Comparison of ENCODE assay signal across 8 cellular contexts in the genomic region with DNA sequence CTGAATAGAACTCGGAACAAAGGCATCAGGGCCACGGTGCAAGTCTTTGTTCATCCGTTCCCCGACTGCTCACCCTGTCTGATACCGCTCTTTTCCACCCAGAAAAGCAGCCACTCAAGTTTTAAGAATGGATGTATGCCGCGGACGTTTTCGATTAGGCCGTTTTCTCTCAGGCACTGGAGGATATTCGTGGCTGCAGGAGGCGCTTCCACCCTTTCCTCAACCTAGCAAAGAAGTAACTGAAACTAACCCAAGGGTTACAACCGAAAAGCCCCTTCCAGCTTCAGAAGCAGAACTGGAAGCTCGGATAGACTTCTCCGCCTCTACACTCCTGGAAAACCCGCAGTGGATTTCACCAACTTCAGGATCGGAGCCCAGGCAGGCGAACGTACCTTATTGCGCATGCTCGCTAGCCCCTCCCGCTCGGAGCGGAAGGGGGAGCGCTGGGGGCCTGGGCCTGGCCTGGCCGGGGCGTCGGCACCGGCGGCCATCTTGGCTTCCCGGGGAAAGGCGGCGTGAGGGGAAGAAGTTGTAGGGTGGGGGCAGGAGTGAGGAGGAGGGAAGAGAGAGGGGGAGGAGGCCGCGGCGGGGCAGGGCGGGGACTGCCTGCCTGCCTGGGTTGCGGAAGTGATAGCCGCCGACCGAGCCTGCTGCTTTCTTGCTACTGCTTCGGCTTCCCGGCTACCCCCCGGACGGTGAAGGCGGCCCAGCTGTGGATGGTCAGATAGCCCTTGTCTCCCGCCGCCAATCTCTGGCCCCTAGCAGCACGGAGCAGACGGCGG. TPM values are rescaled to one million over a fixed set of nuclear protein-coding genes. Genes with fewer than 3 reads are reported as not detected.
DNase-seq lines count a peak whose midpoint lies in the region; ATAC-seq and TF ChIP-seq lines count a peak whose summit lies in the region.

TSS of gene ACTR3 (plus strand) at position 619 of the 782 bp plus-strand sequence. CDS start 191 bp downstream, outside the sequence.

- peak within 1 kb of the TSS; percentile 100 for H3K4me3 Mint-ChIP-seq in type B pancreatic cell

- peaks cover 19% of the 10 kb centered on the region for H3K36me3 Mint-ChIP-seq in type B pancreatic cell

- TF ChIP-seq CTCF in GM13976 (IDR thresholded peaks at IDR 0.05; ENCODE audit: borderline replicate concordance, control extremely low read depth, extremely low read depth, insufficient read depth, missing control alignments) = no peak
- peak in 1 of 12 donors; percentile 25 for TF ChIP-seq CTCF in heart left ventricle (IDR thresholded peaks at IDR 0.05)
- no peak for TF ChIP-seq CTCF in type B pancreatic cell (conservative IDR thresholded peaks at IDR 0.05)

- no peaks in the 10 kb centered on the region for H3K9me3 Mint-ChIP-seq in type B pancreatic cell

- in situ Hi-C loops in GM13976 (cut with MboI; ENCODE audit: low sequenced_read_pairs, unreplicated experiment) = no loop called here

- H3K9me3 ChIP-seq in heart left ventricle = no peaks in the 10 kb centered on the region

- H3K36me3 ChIP-seq in heart left ventricle = peaks cover 0 to 11% (median 0%) of the 10 kb centered on the region in 9 donors

- WGBS in heart left ventricle, 4 donors = 0% methylated on average over 23 to 51 of the region's 51 CpGs

- DNase-seq in GM13976 (ENCODE audit: low spot score) (peak; percentile 92), NCI-H146 treated with DMSO at 0.1 percent for 48 hours (lab: John Stamatoyannopoulos, UW; ENCODE audit: unreplicated experiment) (peak; percentile 98), amniotic epithelial cell (ENCODE audit: low read depth) (peak; percentile 97), heart left ventricle (peak; percentile 98 to 99 (median 99)), pons (ENCODE audit: low spot score) (peak; percentile 99), type B pancreatic cell (ENCODE audit: extremely low spot score, unreplicated experiment) (peak; percentile 99)

- H3K27me3 Mint-ChIP-seq in type B pancreatic cell = no peaks in the 10 kb centered on the region

- H3K4me1 Mint-ChIP-seq in type B pancreatic cell (ENCODE audit: unreplicated experiment) = peaks cover 58% of the 10 kb centered on the region

- intact Hi-C loops in T-helper 1 cell treated with Interleukin-12 subunit alpha and Interleukin-12 subunit beta and Interleukin-4 antibody, amounts not matched to agents 30 ng/mL and 1 ng/mL, for 36 hours (cut with micrococcal nuclease) = loop anchor here (1.0 to 10.0 kb wide), 8 partner anchors 13 to 1345 kb away; partner anchors contain the start of genes POLR1B and SLC35F5
- intact Hi-C loops in heart left ventricle (cut with DNase I) = loop anchor here (1.0 to 10.0 kb wide), 7 partner anchors 53 to 135 kb away; partner anchors contain the start of gene SLC35F5 (in 8 of the 10)

- ATAC-seq in HG02870 (IDR thresholded peaks at IDR 0.05; ENCODE audit: unreplicated experiment) = peak; percentile 41
- peak; percentile 97 to 99 (median 98) for ATAC-seq in heart left ventricle

- peak within 1 kb of the TSS; percentile 93 to 99 (median 98) for H3K27ac ChIP-seq in heart left ventricle

- H3K27me3 ChIP-seq in heart left ventricle = no peaks in the 10 kb centered on the region

- peak within 1 kb of the TSS; percentile 99 for H3K27ac Mint-ChIP-seq in type B pancreatic cell

- peaks cover 0 to 77% (median 53%) of the 10 kb centered on the region in 12 donors for H3K4me1 ChIP-seq in heart left ventricle

- peak; percentile 69 to 93 for TF ChIP-seq POLR2A in heart left ventricle (IDR thresholded peaks at IDR 0.05)

- peak within 1 kb of the TSS; percentile 73 to 99 (median 94) for H3K4me3 ChIP-seq in heart left ventricle

RNA-seq across cellular contexts. Expression of gene ACTR3, which starts in this region (rescaled TPM):
- total RNA-seq in T-helper 1 cell treated with Interleukin-12 subunit alpha and Interleukin-12 subunit beta and Interleukin-4 antibody, amounts not matched to agents 30 ng/mL and 1 ng/mL, for 36 hours = 686 and 691 TPM in 2 replicates
- total RNA-seq in heart left ventricle (100 to 1,000 TPM in 6 of 9 donors, 10 to 100 TPM in 3; 53.3 to 238 (median 132) TPM), type B pancreatic cell (ENCODE audit: low replicate concordance) (175 and 217 TPM in 2 replicates)
- 100 to 1,000 TPM in 1 of 2 donors, 10 to 100 TPM in 1; 15.3 to 115 TPM for polyA plus RNA-seq in heart left ventricle

Comparison
In these comparisons a context has a peak if more than half of its experiments do, and no peak if none do; other contexts are left out.
1. Peak in every context shown above with its lines: DNase-seq, ATAC-seq, H3K4me3 ChIP-seq and H3K27ac ChIP-seq.